Comparison of ENCODE assay signal across 1 cellular context in genomic region chr2:110748489-110748867, GRCh38.
TF ChIP-seq lines count a peak whose summit lies in the region.

No MANE protein-coding gene starts in this region.

TF ChIP-seq in GM12878, 131 proteins besides CTCF, POLR2A, EP300 and RAD21 (continued from another document):
- TF ChIP-seq, protein P1, sequence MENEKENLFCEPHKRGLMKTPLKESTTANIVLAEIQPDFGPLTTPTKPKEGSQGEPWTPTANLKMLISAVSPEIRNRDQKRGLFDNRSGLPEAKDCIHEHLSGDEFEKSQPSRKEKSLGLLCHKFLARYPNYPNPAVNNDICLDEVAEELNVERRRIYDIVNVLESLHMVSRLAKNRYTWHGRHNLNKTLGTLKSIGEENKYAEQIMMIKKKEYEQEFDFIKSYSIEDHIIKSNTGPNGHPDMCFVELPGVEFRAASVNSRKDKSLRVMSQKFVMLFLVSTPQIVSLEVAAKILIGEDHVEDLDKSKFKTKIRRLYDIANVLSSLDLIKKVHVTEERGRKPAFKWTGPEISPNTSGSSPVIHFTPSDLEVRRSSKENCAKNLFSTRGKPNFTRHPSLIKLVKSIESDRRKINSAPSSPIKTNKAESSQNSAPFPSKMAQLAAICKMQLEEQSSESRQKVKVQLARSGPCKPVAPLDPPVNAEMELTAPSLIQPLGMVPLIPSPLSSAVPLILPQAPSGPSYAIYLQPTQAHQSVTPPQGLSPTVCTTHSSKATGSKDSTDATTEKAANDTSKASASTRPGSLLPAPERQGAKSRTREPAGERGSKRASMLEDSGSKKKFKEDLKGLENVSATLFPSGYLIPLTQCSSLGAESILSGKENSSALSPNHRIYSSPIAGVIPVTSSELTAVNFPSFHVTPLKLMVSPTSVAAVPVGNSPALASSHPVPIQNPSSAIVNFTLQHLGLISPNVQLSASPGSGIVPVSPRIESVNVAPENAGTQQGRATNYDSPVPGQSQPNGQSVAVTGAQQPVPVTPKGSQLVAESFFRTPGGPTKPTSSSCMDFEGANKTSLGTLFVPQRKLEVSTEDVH (IDR thresholded peaks at IDR 0.05; ENCODE audit: low read depth, partially characterized antibody) = no peak
- peak; percentile 87; the same call in 2 of the 3 replicates for TF ChIP-seq POU2F2 (IDR thresholded peaks at IDR 0.05; ENCODE audit: borderline replicate concordance, low read depth, low read length)
- TF ChIP-seq, protein P2, sequence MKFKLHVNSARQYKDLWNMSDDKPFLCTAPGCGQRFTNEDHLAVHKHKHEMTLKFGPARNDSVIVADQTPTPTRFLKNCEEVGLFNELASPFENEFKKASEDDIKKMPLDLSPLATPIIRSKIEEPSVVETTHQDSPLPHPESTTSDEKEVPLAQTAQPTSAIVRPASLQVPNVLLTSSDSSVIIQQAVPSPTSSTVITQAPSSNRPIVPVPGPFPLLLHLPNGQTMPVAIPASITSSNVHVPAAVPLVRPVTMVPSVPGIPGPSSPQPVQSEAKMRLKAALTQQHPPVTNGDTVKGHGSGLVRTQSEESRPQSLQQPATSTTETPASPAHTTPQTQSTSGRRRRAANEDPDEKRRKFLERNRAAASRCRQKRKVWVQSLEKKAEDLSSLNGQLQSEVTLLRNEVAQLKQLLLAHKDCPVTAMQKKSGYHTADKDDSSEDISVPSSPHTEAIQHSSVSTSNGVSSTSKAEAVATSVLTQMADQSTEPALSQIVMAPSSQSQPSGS (IDR thresholded peaks at IDR 0.05; ENCODE audit: low read length) = peak; percentile 80
- TF ChIP-seq HDAC6 (IDR thresholded peaks at IDR 0.05; ENCODE audit: unreplicated experiment) = no peak
- no peak for TF ChIP-seq SMAD5 (IDR thresholded peaks at IDR 0.05; ENCODE audit: low read depth)
- TF ChIP-seq FOS (IDR thresholded peaks at IDR 0.05; ENCODE audit: borderline replicate concordance, extremely low read depth, insufficient read length) = no peak
- TF ChIP-seq BCL11A (IDR thresholded peaks at IDR 0.05; ENCODE audit: low read depth, low read length) = peak; percentile 98
- TF ChIP-seq PAX8 (IDR thresholded peaks at IDR 0.05) = no peak
- peak; percentile 94 for TF ChIP-seq NFIC (IDR thresholded peaks at IDR 0.05; ENCODE audit: low read depth, low read length)
- TF ChIP-seq KDM1A (IDR thresholded peaks at IDR 0.05; ENCODE audit: borderline replicate concordance) = no peak
- TF ChIP-seq RUNX3 (IDR thresholded peaks at IDR 0.05; ENCODE audit: low read length) = peak; percentile 99
- TF ChIP-seq MYB (IDR thresholded peaks at IDR 0.05; ENCODE audit: borderline replicate concordance, low read depth, low read length) = no peak
TF ChIP-seq in GM12878: peak in this region for 69.
